17 cellular contexts compared by ENCODE assay signal in the genomic region with DNA sequence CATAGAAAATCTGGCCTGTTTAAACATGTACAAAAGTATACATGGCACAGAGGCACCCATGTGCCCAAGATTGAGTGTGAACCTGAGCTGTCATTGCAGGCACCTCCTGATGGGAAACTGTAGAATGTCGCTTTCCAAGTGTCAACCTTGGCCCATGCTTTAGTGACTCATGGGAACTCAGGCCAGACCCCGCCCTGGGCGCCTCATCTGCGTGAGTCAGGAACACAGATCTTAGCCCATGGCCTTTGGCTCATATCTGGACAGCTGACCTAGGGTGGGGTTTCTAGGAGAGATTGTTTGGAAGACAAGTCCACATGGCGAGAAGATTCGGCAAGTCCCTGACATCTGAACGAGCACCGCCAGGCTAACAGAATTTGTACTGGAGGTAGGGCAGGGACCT. TPM values are rescaled to one million over a fixed set of nuclear protein-coding genes. Genes with fewer than 3 reads are reported as not detected.
DNase-seq lines count a peak whose midpoint lies in the region; ATAC-seq and TF ChIP-seq lines count a peak whose summit lies in the region.
"Had no signal": no experiment of that assay in that cellular context is flagged by ENCODE, and none has a peak within 500 bp of the region (broad histone marks: within the 10 kb centered on the region; RNA-seq: fewer than 3 reads in every experiment).

No MANE protein-coding gene starts in this region.

- ATAC-seq in psoas muscle, result peak in 3 of 4 donors; percentile 74 to 80 (median 80)
- ATAC-seq: activated CD4-positive, CD25-positive, alpha-beta regulatory T cell treated with anti-CD3 and anti-CD28 coated beads, Interleukin-2, amount 50 U/mL, for 24 hours had no signal

- H3K27me3 ChIP-seq in psoas muscle (ENCODE audit: insufficient read depth in 3 of 3, low read length in 2 of 3), result peaks cover 0 to 4% (median 0%) of the 10 kb centered on the region in 3 donors

- no peak overlapping the region for H3K4me3 Mint-ChIP-seq in progenitor cell of endocrine pancreas (ENCODE audit: low read depth)
- H3K4me3 Mint-ChIP-seq: neural crest cell, type B pancreatic cell had no signal

- no peaks in the 10 kb centered on the region for H3K4me1 Mint-ChIP-seq in progenitor cell of endocrine pancreas (ENCODE audit: low read depth)
- H3K4me1 Mint-ChIP-seq: neural crest cell had no signal

- no peak overlapping the region for H3K27ac Mint-ChIP-seq in progenitor cell of endocrine pancreas
- H3K27ac Mint-ChIP-seq: type B pancreatic cell had no signal

- WGBS in psoas muscle, 3 donors, result 38 to 56% (median 41%) methylated on average over 8 of the region's 8 CpGs

- in situ Hi-C loops in ACHN (cut with HindIII; ENCODE audit: low pct_ligation_motif_present, low pct_unique_long_range_greater_than_20kb, low sequenced_read_pairs), result no loop called here

- TF ChIP-seq CTCF in AG09319 (IDR thresholded peaks at IDR 0.05; ENCODE audit: low read depth, low read length) (no peak), fibroblast of mammary gland (conservative IDR thresholded peaks at IDR 0.05; ENCODE audit: control insufficient read depth, insufficient read depth, low read depth, low read length) (no peak), psoas muscle (IDR thresholded peaks at IDR 0.05) (no peak), progenitor cell of endocrine pancreas (IDR thresholded peaks at IDR 0.05; ENCODE audit: unreplicated experiment) (no peak)

- peaks cover 3% of the 10 kb centered on the region for H3K9me3 ChIP-seq in psoas muscle

- peaks cover 7% of the 10 kb centered on the region for H3K9me3 Mint-ChIP-seq in progenitor cell of endocrine pancreas (ENCODE audit: low read depth)

- DNase-seq in AG09319 (ENCODE audit: extremely low read depth, low read depth) (peak; percentile 36), NCI-H460 (ENCODE audit: extremely low read depth, low read depth) (peak; percentile 67), fibroblast of mammary gland (ENCODE audit: low read depth) (peak; percentile 92), psoas muscle (peak; percentile 78 to 87), epidermal melanocyte (ENCODE audit: insufficient read length, low spot score) (no peak), HuH-7 (ENCODE audit: low spot score) (no peak), ACHN (no peak), progenitor cell of endocrine pancreas (ENCODE audit: low spot score, unreplicated experiment) (no peak)
- DNase-seq: DMS79 treated with DMSO at 0.1 percent for 48 hours, kidney glomerular epithelial cell, NCI-H1048, NCI-H2227 treated with DMSO at 0.1 percent for 48 hours, SW 1271 had no signal

- no peak overlapping the region for H3K27ac ChIP-seq in psoas muscle

- H3K4me3 ChIP-seq in fibroblast of mammary gland (ENCODE audit: control insufficient read depth, low read depth, low read length) (no peak overlapping the region), psoas muscle (no peak overlapping the region)

- peaks cover 2% of the 10 kb centered on the region for H3K36me3 Mint-ChIP-seq in progenitor cell of endocrine pancreas (ENCODE audit: insufficient read depth)
- H3K36me3 Mint-ChIP-seq: type B pancreatic cell had no signal

- no peaks in the 10 kb centered on the region for H3K36me3 ChIP-seq in psoas muscle (ENCODE audit: insufficient read depth in 1 of 2, low read depth in 1 of 2)

- peaks cover 15% of the 10 kb centered on the region for H3K27me3 Mint-ChIP-seq in progenitor cell of endocrine pancreas

- intact Hi-C loops in psoas muscle (cut with DNase I), result no loop called here

- H3K4me1 ChIP-seq in psoas muscle, result no peaks in the 10 kb centered on the region

RNA-seq across cellular contexts. Expression of a gene that starts 50.0 kb away (rescaled TPM):
- not detected in 2 replicates for total RNA-seq in NCI-H460 (2014; rRNA removed; shearing (Covaris generic))
- not detected in 2 replicates for polyA plus RNA-seq in NCI-H460 (2014; cell fraction: nucleus; rRNA removed)
- total RNA-seq in psoas muscle (under 1 TPM in 1 of 4 donors, not detected in 3; 0.34 TPM), progenitor cell of endocrine pancreas (1.2 TPM in 2 replicates)
- under 1 TPM; 0.05 to 0.13 (median 0.08) TPM for polyA plus RNA-seq in psoas muscle
- polyA plus RNA-seq: BJ had no signal

Comparison
In these comparisons a context has a peak if more than half of its experiments do, and no peak if none do; other contexts are left out.
1. DNase-seq: peak in AG09319 (single experiment), NCI-H460 (single experiment), fibroblast of mammary gland (single experiment) and psoas muscle (2 of 2); none in epidermal melanocyte (single experiment), HuH-7 (single experiment), ACHN (single experiment) and progenitor cell of endocrine pancreas (single experiment).